Comparison of ENCODE assay signal across 28 cellular contexts in genomic region chr17:61825448-61826137, GRCh38.
"Had no signal": no experiment of that assay in that cellular context is flagged by ENCODE, and none has a peak within 500 bp of the region (broad histone marks: within the 10 kb centered on the region; RNA-seq: fewer than 3 reads in every experiment).

No MANE protein-coding gene starts in this region.

- DNase-seq: colonic mucosa; cortex of kidney; dermis blood vessel endothelial cell; dorsolateral prefrontal cortex; effector CD4-positive, alpha-beta T cell; effector CD8-positive, alpha-beta T cell; effector memory CD4-positive, alpha-beta T cell; effector memory CD8-positive, alpha-beta T cell; endodermal cell; erythroblast; esophagus squamous epithelium; foreskin fibroblast; foreskin keratinocyte; foreskin melanocyte; gastrocnemius medialis; glutamatergic neuron; head of caudate nucleus; heart left ventricle; heart right ventricle had no signal

- H2AFZ ChIP-seq: hepatocyte had no signal

- H3K27ac ChIP-seq: colonic mucosa, coronary artery, dorsolateral prefrontal cortex, epithelial cell of prostate, esophagus muscularis mucosa, esophagus squamous epithelium, foreskin keratinocyte, gastrocnemius medialis, gastroesophageal sphincter, heart left ventricle, heart right ventricle, hepatocyte had no signal

- H3K9me3 ChIP-seq: colonic mucosa, esophagus squamous epithelium, gastrocnemius medialis had no signal

- H3K36me3 ChIP-seq: colonic mucosa, esophagus muscularis mucosa, esophagus squamous epithelium, gastrocnemius medialis, gastroesophageal sphincter, heart left ventricle, heart right ventricle had no signal

- H3K4me2 ChIP-seq: hepatocyte had no signal

- FAIRE-seq: endometrium, endothelial cell of umbilical vein, frontal cortex had no signal

- H3K27me3 ChIP-seq: colonic mucosa, dorsolateral prefrontal cortex, esophagus muscularis mucosa, esophagus squamous epithelium, foreskin keratinocyte, gastrocnemius medialis, gastroesophageal sphincter, heart left ventricle, heart right ventricle, hepatocyte had no signal

- H3K79me2 ChIP-seq: hepatocyte had no signal

- H3K4me3 ChIP-seq: colonic mucosa, coronary artery, dorsolateral prefrontal cortex, esophagus muscularis mucosa, esophagus squamous epithelium, gastrocnemius medialis, gastroesophageal sphincter, heart left ventricle, heart right ventricle, hepatocyte had no signal

- H3K4me1 ChIP-seq: colonic mucosa, esophagus muscularis mucosa, esophagus squamous epithelium, foreskin keratinocyte, gastrocnemius medialis, gastroesophageal sphincter, heart left ventricle, heart right ventricle had no signal

- ATAC-seq: effector memory CD8-positive, alpha-beta T cell; esophagus mucosa; foreskin keratinocyte; gastrocnemius medialis; gastroesophageal sphincter; heart left ventricle; heart right ventricle had no signal
